ENCODE assay signal across 1 cellular context in genomic region chr16:57984443-57985203, GRCh38.
TF ChIP-seq lines count a peak whose summit lies in the region.

No MANE protein-coding gene starts in this region.

TF ChIP-seq in GM12878, 131 proteins besides CTCF, POLR2A, EP300 and RAD21:
- no peak for TF ChIP-seq E2F4 (IDR thresholded peaks at IDR 0.05; ENCODE audit: low read depth, low read length)
- no peak for TF ChIP-seq TCF7 (IDR thresholded peaks at IDR 0.05; ENCODE audit: borderline replicate concordance)
- no peak for TF ChIP-seq PAX8 (IDR thresholded peaks at IDR 0.05)
- TF ChIP-seq RUNX3 (IDR thresholded peaks at IDR 0.05; ENCODE audit: low read length), result no peak
- TF ChIP-seq WRNIP1 (IDR thresholded peaks at IDR 0.05; ENCODE audit: borderline replicate concordance, low read depth, low read length), result no peak
- TF ChIP-seq CEBPB (IDR thresholded peaks at IDR 0.05; ENCODE audit: borderline replicate concordance in 1 of 2, low read depth in 2 of 2, low read length in 2 of 2), result no peak
- TF ChIP-seq, protein P1, sequence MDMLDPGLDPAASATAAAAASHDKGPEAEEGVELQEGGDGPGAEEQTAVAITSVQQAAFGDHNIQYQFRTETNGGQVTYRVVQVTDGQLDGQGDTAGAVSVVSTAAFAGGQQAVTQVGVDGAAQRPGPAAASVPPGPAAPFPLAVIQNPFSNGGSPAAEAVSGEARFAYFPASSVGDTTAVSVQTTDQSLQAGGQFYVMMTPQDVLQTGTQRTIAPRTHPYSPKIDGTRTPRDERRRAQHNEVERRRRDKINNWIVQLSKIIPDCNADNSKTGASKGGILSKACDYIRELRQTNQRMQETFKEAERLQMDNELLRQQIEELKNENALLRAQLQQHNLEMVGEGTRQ (IDR thresholded peaks at IDR 0.05; ENCODE audit: borderline replicate concordance, low read depth, low read length), result no peak
- no peak for TF ChIP-seq SRF (IDR thresholded peaks at IDR 0.05; ENCODE audit: low read depth in 2 of 2, low read length in 2 of 2)
- TF ChIP-seq KAT2A (conservative IDR thresholded peaks at IDR 0.05; ENCODE audit: control insufficient read depth, low read depth, low read length), result no peak
- no peak for TF ChIP-seq LARP7 (IDR thresholded peaks at IDR 0.05)
- TF ChIP-seq BMI1 (IDR thresholded peaks at IDR 0.05; ENCODE audit: borderline replicate concordance), result no peak
- no peak for TF ChIP-seq SMC3 (IDR thresholded peaks at IDR 0.05; ENCODE audit: borderline replicate concordance, low read length)
- no peak for TF ChIP-seq HCFC1 (IDR thresholded peaks at IDR 0.05; ENCODE audit: low read length)
- TF ChIP-seq SREBF2 (IDR thresholded peaks at IDR 0.05; ENCODE audit: low read length), result no peak
- no peak for TF ChIP-seq MYB (IDR thresholded peaks at IDR 0.05; ENCODE audit: borderline replicate concordance, low read depth, low read length)
- no peak for TF ChIP-seq ZNF217 (IDR thresholded peaks at IDR 0.05)
- TF ChIP-seq ZBTB11 (CRISPR knock-in tag; IDR thresholded peaks at IDR 0.05), result no peak
- TF ChIP-seq MYC (IDR thresholded peaks at IDR 0.05; ENCODE audit: insufficient read depth, insufficient read length, insufficient replicate concordance, low read length, severe bottlenecking), result no peak
- TF ChIP-seq NR2C2 (IDR thresholded peaks at IDR 0.05; ENCODE audit: borderline replicate concordance, control insufficient read depth, insufficient read length, low read depth), result no peak
- TF ChIP-seq, protein P2, sequence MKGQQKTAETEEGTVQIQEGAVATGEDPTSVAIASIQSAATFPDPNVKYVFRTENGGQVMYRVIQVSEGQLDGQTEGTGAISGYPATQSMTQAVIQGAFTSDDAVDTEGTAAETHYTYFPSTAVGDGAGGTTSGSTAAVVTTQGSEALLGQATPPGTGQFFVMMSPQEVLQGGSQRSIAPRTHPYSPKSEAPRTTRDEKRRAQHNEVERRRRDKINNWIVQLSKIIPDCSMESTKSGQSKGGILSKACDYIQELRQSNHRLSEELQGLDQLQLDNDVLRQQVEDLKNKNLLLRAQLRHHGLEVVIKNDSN (IDR thresholded peaks at IDR 0.05; ENCODE audit: borderline replicate concordance, extremely low read length, insufficient read depth, low read depth, low read length), result no peak
